Comparison of ENCODE assay signal across 1 cellular context in genomic region chr6:170552765-170553685, GRCh38.
A peak's percentile ranks its signal among the peaks of the same experiment; 100 is the strongest.
TF ChIP-seq lines count a peak whose summit lies in the region.

PSMB1 (minus strand) TSS chr6:170553307; CDS start chr6:170553242, 65 bp downstream.

TF ChIP-seq in HepG2, 621 proteins besides CTCF, POLR2A, EP300 and RAD21 (continued from another document and continues in another):
- TF ChIP-seq HNF1B (CRISPR knock-in tag; IDR thresholded peaks at IDR 0.05) (peak; percentile 42; the same call in 1 of the 2 replicates), PHF20 (CRISPR knock-in tag; IDR thresholded peaks at IDR 0.05) (peak; percentile 96), ATF5 (CRISPR knock-in tag; IDR thresholded peaks at IDR 0.05; ENCODE audit: low read depth) (0 out of 2 replicates have a peak, but pooled peaks have one; percentile 27), ATF1 (CRISPR knock-in tag; IDR thresholded peaks at IDR 0.05) (peak; percentile 93), ARNT (IDR thresholded peaks at IDR 0.05) (no peak), ZNF784 (CRISPR knock-in tag; IDR thresholded peaks at IDR 0.05; ENCODE audit: borderline replicate concordance) (peak; percentile 93; the same call in 1 of the 2 replicates), BCL3 (CRISPR knock-in tag; IDR thresholded peaks at IDR 0.05) (peak; percentile 98; the same call in 1 of the 2 replicates), FLYWCH1 (CRISPR knock-in tag; IDR thresholded peaks at IDR 0.05) (no peak), FOXK1 (CRISPR knock-in tag; IDR thresholded peaks at IDR 0.05; ENCODE audit: borderline replicate concordance, low read depth) (peak; percentile 89; the same call in 1 of the 2 replicates), ZNF780A (CRISPR knock-in tag; IDR thresholded peaks at IDR 0.05) (no peak), ZNF160 (CRISPR knock-in tag; IDR thresholded peaks at IDR 0.05) (peak; percentile 34; the same call in 1 of the 2 replicates), RBAK (CRISPR knock-in tag; IDR thresholded peaks at IDR 0.05) (0 out of 2 replicates have a peak, but pooled peaks have one; percentile 22), SNRNP70 (IDR thresholded peaks at IDR 0.05; ENCODE audit: low read depth, low read length) (no peak), FOXA3 (CRISPR knock-in tag; IDR thresholded peaks at IDR 0.05) (peak; percentile 44), RXRB (CRISPR knock-in tag; IDR thresholded peaks at IDR 0.05; ENCODE audit: borderline replicate concordance) (peak; percentile 66), IRF1 (CRISPR knock-in tag; IDR thresholded peaks at IDR 0.05; ENCODE audit: low read depth) (peak; percentile 94), FOXK2 (IDR thresholded peaks at IDR 0.05) (0 out of 2 replicates have a peak, but pooled peaks have one; percentile 55), ZNF280B (CRISPR knock-in tag; IDR thresholded peaks at IDR 0.05; ENCODE audit: borderline replicate concordance) (peak; percentile 91), STAT5B (CRISPR knock-in tag; IDR thresholded peaks at IDR 0.05) (no peak), MAZ (IDR thresholded peaks at IDR 0.05; ENCODE audit: borderline replicate concordance, low read depth, low read length) (0 out of 2 replicates have a peak, but pooled peaks have one; percentile 41), MAZ (CRISPR knock-in tag; IDR thresholded peaks at IDR 0.05; ENCODE audit: low read depth) (no peak; the same call in 1 of the 2 replicates), SYNCRIP (IDR thresholded peaks at IDR 0.05; ENCODE audit: insufficient read depth, low read depth, low read length) (no peak), CENPT (CRISPR knock-in tag; IDR thresholded peaks at IDR 0.05; ENCODE audit: low read depth) (0 out of 2 replicates have a peak, but pooled peaks have one; percentile 44), ZEB1 (IDR thresholded peaks at IDR 0.05; ENCODE audit: insufficient replicate concordance, low read depth) (no peak), CREBL2 (CRISPR knock-in tag; IDR thresholded peaks at IDR 0.05; ENCODE audit: borderline replicate concordance) (no peak; the same call in 1 of the 2 replicates), MEF2D (CRISPR knock-in tag; IDR thresholded peaks at IDR 0.05) (peak; percentile 70), ZNF121 (CRISPR knock-in tag; IDR thresholded peaks at IDR 0.05) (no peak), AGO2 (optimal IDR thresholded peaks at IDR 0.05; ENCODE audit: low read depth, low read length) (peak; percentile 80), SP5 (CRISPR knock-in tag; IDR thresholded peaks at IDR 0.05; ENCODE audit: borderline replicate concordance, low read depth) (peak; percentile 4; the same call in 1 of the 2 replicates), SSRP1 (CRISPR knock-in tag; IDR thresholded peaks at IDR 0.05) (no peak; the same call in 1 of the 2 replicates), KDM5B (CRISPR knock-in tag; IDR thresholded peaks at IDR 0.05; ENCODE audit: borderline replicate concordance) (peak; percentile 98), ZNF567 (CRISPR knock-in tag; IDR thresholded peaks at IDR 0.05; ENCODE audit: borderline replicate concordance) (peak; percentile 95), HMGXB3 (CRISPR knock-in tag; IDR thresholded peaks at IDR 0.05; ENCODE audit: borderline replicate concordance) (no peak), EZH2 (conservative IDR thresholded peaks at IDR 0.05; ENCODE audit: low read depth, low read length) (no peak), NPAS2 (CRISPR knock-in tag; IDR thresholded peaks at IDR 0.05; ENCODE audit: borderline replicate concordance) (no peak), CEBPB (IDR thresholded peaks at IDR 0.05; ENCODE audit: borderline replicate concordance, low read depth, low read length) (peak; percentile 75; the same call in 1 of the 2 replicates), ZFX (CRISPR knock-in tag; IDR thresholded peaks at IDR 0.05; ENCODE audit: low read depth) (peak; percentile 97), POGZ (CRISPR knock-in tag; IDR thresholded peaks at IDR 0.05) (peak; percentile 95), PRDM15 (CRISPR knock-in tag; IDR thresholded peaks at IDR 0.05) (0 out of 2 replicates have a peak, but pooled peaks have one; percentile 40), HOXD1 (CRISPR knock-in tag; IDR thresholded peaks at IDR 0.05) (peak; percentile 76; the same call in 1 of the 2 replicates), IKZF5 (CRISPR knock-in tag; IDR thresholded peaks at IDR 0.05) (peak; percentile 88; the same call in 1 of the 2 replicates), ZNF678 (CRISPR knock-in tag; IDR thresholded peaks at IDR 0.05) (peak; percentile 35; the same call in 1 of the 2 replicates), RELA (CRISPR knock-in tag; IDR thresholded peaks at IDR 0.05) (no peak), SRSF9 (IDR thresholded peaks at IDR 0.05; ENCODE audit: borderline replicate concordance, insufficient read depth, low read depth, low read length, poor library complexity, severe bottlenecking) (no peak), TBP (CRISPR knock-in tag; IDR thresholded peaks at IDR 0.05) (no peak), ZNF17 (CRISPR knock-in tag; IDR thresholded peaks at IDR 0.05) (no peak), KDM3A (CRISPR knock-in tag; IDR thresholded peaks at IDR 0.05; ENCODE audit: low read depth) (peak; percentile 84; the same call in 1 of the 2 replicates), ZNF263 (CRISPR knock-in tag; IDR thresholded peaks at IDR 0.05) (no peak), KDM2A (CRISPR knock-in tag; IDR thresholded peaks at IDR 0.05; ENCODE audit: borderline replicate concordance, low read depth) (peak; percentile 86), MYNN (CRISPR knock-in tag; IDR thresholded peaks at IDR 0.05; ENCODE audit: low read depth) (peak; percentile 87; the same call in 1 of the 2 replicates), ZNF782 (CRISPR knock-in tag; IDR thresholded peaks at IDR 0.05; ENCODE audit: borderline replicate concordance) (0 out of 2 replicates have a peak, but pooled peaks have one; percentile 76)
